Comparison of ENCODE assay signal across 6 cellular contexts in genomic region chr22:18558939-18559338, GRCh38. TPM values are rescaled to one million over a fixed set of nuclear protein-coding genes. Genes with fewer than 3 reads are reported as not detected.
"Had no signal": no experiment of that assay in that cellular context is flagged by ENCODE, and none has a peak within 500 bp of the region (broad histone marks: within the 10 kb centered on the region; RNA-seq: fewer than 3 reads in every experiment).

No MANE protein-coding gene starts in this region.

RNA-seq across cellular contexts. Expression of gene TMEM191B, which starts 31.3 kb away (rescaled TPM):
- total RNA-seq: MCF 10A, RPMI7951 had no signal

RNA-seq across cellular contexts. Expression of gene GGTLC3, which starts 41.0 kb away (rescaled TPM):
- total RNA-seq: LHCN-M2, MCF 10A, PC-3, Right ventricle myocardium superior, RPMI7951 had no signal
- polyA plus RNA-seq: SK-N-SH had no signal
